Comparison of ENCODE assay signal across 29 cellular contexts in genomic region chr7:81459485-81459884, GRCh38.
"Had no signal": no experiment of that assay in that cellular context is flagged by ENCODE, and none has a peak within 500 bp of the region (broad histone marks: within the 10 kb centered on the region; RNA-seq: fewer than 3 reads in every experiment).

No MANE protein-coding gene starts in this region.

- DNase-seq: hypothalamus; immature natural killer cell; kidney; left colon; left lung; lower lobe of right lung; mammary epithelial cell; mesenchymal stem cell; naive thymus-derived CD8-positive, alpha-beta T cell; nucleus accumbens; pancreas; posterior cingulate gyrus; retina; right cardiac atrium; sigmoid colon; small intestine; spleen; stimulated activated CD4-positive, alpha-beta T cell treated with anti-CD3 and anti-CD28 coated beads, Interleukin-4, amount 100 ng/mL, for 24 hours; stimulated activated naive CD4-positive, alpha-beta T cell; tibial artery; trophoblast cell; upper lobe of right lung had no signal

- H3K27me3 Mint-ChIP-seq: stimulated activated naive CD8-positive, alpha-beta T cell treated with anti-CD3 and anti-CD28 coated beads, Interleukin-15, Interleukin-2, amounts not matched to agents 100 ng/mL and 50 ng/mL, for 24 hours had no signal

- H3K4me1 Mint-ChIP-seq: immature natural killer cell; naive thymus-derived CD8-positive, alpha-beta T cell; nephron; neural crest cell; stimulated activated effector memory CD8-positive, alpha-beta T cell treated with anti-CD3 and anti-CD28 coated beads, Interleukin-12 subunit alpha, Interleukin-12 subunit beta, amount 100 ng/mL, for 72 hours had no signal

- H3K27ac Mint-ChIP-seq: immature natural killer cell; naive thymus-derived CD8-positive, alpha-beta T cell; nephron; stimulated activated effector memory CD8-positive, alpha-beta T cell treated with anti-CD3 and anti-CD28 coated beads, Interleukin-12 subunit alpha, Interleukin-12 subunit beta, amount 100 ng/mL, for 72 hours; stimulated activated naive CD8-positive, alpha-beta T cell treated with anti-CD3 and anti-CD28 coated beads, Interleukin-15, Interleukin-2, amounts not matched to agents 100 ng/mL and 50 ng/mL, for 24 hours had no signal

- H3K9me3 Mint-ChIP-seq: naive thymus-derived CD8-positive, alpha-beta T cell; nephron; stimulated activated naive CD8-positive, alpha-beta T cell treated with anti-CD3 and anti-CD28 coated beads, Interleukin-15, Interleukin-2, amounts not matched to agents 100 ng/mL and 50 ng/mL, for 24 hours had no signal

- H3K27ac ChIP-seq: left lung, lower lobe of right lung, pancreas, prostate gland, sigmoid colon, spleen, suprapubic skin, thoracic aorta, tibial artery, upper lobe of right lung had no signal

- H3K36me3 Mint-ChIP-seq: immature natural killer cell; naive thymus-derived CD8-positive, alpha-beta T cell; stimulated activated effector memory CD8-positive, alpha-beta T cell treated with anti-CD3 and anti-CD28 coated beads, Interleukin-12 subunit alpha, Interleukin-12 subunit beta, amount 100 ng/mL, for 72 hours had no signal

- ATAC-seq: left colon; left lung; lower lobe of right lung; naive thymus-derived CD8-positive, alpha-beta T cell; pancreas; right cardiac atrium; stimulated activated effector memory CD8-positive, alpha-beta T cell treated with anti-CD3 and anti-CD28 coated beads, Interleukin-12 subunit alpha, Interleukin-12 subunit beta, amount 100 ng/mL, for 72 hours; upper lobe of right lung had no signal

- H3K4me3 Mint-ChIP-seq: immature natural killer cell; naive thymus-derived CD8-positive, alpha-beta T cell; nephron; neural crest cell; stimulated activated effector memory CD8-positive, alpha-beta T cell treated with anti-CD3 and anti-CD28 coated beads, Interleukin-12 subunit alpha, Interleukin-12 subunit beta, amount 100 ng/mL, for 72 hours; stimulated activated naive CD8-positive, alpha-beta T cell treated with anti-CD3 and anti-CD28 coated beads, Interleukin-15, Interleukin-2, amounts not matched to agents 100 ng/mL and 50 ng/mL, for 24 hours had no signal
